1 cellular context compared by ENCODE assay signal in the genomic region with DNA sequence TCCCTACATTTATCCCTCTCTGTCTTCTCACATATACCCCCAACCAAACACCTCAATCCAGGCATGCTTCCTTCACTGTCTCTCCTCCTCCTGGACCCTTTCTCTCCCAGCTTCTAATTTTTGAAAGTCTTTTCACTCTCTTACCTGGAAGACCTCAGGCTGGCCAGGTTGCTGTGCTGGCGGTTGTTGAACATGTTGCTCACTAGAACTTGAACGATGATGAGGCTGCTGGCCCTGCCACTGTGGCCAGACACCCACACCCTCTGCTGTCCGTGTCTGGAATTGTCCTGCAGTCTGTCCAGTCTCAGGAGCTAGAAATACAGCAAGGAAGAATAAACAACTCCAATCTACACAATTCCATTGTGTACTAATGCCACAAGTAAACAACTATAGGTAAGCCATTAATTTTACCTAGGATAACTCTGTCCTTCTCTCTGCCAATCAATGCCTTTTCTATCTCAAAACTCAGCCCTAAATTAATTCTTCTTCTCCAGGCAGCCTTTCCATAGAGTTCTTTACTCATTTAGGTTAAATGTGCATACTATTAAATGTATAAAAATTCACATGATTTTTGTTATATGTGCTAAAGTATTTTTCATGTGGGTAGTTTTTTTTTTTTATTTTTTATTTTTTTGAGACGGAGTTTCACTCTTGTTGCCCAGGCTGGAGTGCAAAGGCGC.
TF ChIP-seq lines count a peak whose summit lies in the region.

No MANE protein-coding gene starts in this region.

TF ChIP-seq in GM23338, 12 proteins besides CTCF, POLR2A, EP300 and RAD21 (continued from another document):
- TF ChIP-seq, protein P1, sequence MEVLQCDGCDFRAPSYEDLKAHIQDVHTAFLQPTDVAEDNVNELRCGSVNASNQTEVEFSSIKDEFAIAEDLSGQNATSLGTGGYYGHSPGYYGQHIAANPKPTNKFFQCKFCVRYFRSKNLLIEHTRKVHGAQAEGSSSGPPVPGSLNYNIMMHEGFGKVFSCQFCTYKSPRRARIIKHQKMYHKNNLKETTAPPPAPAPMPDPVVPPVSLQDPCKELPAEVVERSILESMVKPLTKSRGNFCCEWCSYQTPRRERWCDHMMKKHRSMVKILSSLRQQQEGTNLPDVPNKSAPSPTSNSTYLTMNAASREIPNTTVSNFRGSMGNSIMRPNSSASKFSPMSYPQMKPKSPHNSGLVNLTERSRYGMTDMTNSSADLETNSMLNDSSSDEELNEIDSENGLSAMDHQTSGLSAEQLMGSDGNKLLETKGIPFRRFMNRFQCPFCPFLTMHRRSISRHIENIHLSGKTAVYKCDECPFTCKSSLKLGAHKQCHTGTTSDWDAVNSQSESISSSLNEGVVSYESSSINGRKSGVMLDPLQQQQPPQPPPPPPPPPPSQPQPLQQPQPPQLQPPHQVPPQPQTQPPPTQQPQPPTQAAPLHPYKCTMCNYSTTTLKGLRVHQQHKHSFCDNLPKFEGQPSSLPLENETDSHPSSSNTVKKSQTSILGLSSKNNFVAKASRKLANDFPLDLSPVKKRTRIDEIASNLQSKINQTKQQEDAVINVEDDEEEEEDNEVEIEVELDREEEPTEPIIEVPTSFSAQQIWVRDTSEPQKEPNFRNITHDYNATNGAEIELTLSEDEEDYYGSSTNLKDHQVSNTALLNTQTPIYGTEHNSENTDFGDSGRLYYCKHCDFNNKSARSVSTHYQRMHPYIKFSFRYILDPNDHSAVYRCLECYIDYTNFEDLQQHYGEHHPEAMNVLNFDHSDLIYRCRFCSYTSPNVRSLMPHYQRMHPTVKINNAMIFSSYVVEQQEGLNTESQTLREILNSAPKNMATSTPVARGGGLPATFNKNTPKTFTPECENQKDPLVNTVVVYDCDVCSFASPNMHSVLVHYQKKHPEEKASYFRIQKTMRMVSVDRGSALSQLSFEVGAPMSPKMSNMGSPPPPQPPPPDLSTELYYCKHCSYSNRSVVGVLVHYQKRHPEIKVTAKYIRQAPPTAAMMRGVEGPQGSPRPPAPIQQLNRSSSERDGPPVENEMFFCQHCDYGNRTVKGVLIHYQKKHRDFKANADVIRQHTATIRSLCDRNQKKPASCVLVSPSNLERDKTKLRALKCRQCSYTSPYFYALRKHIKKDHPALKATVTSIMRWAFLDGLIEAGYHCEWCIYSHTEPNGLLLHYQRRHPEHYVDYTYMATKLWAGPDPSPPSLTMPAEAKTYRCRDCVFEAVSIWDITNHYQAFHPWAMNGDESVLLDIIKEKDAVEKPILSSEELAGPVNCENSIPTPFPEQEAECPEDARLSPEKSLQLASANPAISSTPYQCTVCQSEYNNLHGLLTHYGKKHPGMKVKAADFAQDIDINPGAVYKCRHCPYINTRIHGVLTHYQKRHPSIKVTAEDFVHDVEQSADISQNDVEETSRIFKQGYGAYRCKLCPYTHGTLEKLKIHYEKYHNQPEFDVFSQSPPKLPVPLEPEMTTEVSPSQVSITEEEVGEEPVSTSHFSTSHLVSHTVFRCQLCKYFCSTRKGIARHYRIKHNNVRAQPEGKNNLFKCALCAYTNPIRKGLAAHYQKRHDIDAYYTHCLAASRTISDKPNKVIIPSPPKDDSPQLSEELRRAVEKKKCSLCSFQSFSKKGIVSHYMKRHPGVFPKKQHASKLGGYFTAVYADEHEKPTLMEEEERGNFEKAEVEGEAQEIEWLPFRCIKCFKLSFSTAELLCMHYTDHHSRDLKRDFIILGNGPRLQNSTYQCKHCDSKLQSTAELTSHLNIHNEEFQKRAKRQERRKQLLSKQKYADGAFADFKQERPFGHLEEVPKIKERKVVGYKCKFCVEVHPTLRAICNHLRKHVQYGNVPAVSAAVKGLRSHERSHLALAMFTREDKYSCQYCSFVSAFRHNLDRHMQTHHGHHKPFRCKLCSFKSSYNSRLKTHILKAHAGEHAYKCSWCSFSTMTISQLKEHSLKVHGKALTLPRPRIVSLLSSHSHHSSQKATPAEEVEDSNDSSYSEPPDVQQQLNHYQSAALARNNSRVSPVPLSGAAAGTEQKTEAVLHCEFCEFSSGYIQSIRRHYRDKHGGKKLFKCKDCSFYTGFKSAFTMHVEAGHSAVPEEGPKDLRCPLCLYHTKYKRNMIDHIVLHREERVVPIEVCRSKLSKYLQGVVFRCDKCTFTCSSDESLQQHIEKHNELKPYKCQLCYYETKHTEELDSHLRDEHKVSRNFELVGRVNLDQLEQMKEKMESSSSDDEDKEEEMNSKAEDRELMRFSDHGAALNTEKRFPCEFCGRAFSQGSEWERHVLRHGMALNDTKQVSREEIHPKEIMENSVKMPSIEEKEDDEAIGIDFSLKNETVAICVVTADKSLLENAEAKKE (CRISPR knock-in tag; IDR thresholded peaks at IDR 0.05), result no peak
- TF ChIP-seq ETS1 (IDR thresholded peaks at IDR 0.05) (no peak), POLR2AphosphoS5 (IDR thresholded peaks at IDR 0.05; ENCODE audit: low read depth) (no peak), ZNF114 (CRISPR knock-in tag; IDR thresholded peaks at IDR 0.05) (no peak), REST (IDR thresholded peaks at IDR 0.05; ENCODE audit: unreplicated experiment) (no peak), EZH2 (IDR thresholded peaks at IDR 0.05; ENCODE audit: low read depth, unreplicated experiment) (no peak), JUNB (IDR thresholded peaks at IDR 0.05; ENCODE audit: unreplicated experiment) (no peak), NANOG (IDR thresholded peaks at IDR 0.05; ENCODE audit: borderline replicate concordance) (no peak), ZNF331 (CRISPR knock-in tag; IDR thresholded peaks at IDR 0.05; ENCODE audit: low read depth) (no peak), STAT1 (IDR thresholded peaks at IDR 0.05; ENCODE audit: unreplicated experiment) (no peak)
